ENCODE assay signal across 11 cellular contexts in the genomic region with DNA sequence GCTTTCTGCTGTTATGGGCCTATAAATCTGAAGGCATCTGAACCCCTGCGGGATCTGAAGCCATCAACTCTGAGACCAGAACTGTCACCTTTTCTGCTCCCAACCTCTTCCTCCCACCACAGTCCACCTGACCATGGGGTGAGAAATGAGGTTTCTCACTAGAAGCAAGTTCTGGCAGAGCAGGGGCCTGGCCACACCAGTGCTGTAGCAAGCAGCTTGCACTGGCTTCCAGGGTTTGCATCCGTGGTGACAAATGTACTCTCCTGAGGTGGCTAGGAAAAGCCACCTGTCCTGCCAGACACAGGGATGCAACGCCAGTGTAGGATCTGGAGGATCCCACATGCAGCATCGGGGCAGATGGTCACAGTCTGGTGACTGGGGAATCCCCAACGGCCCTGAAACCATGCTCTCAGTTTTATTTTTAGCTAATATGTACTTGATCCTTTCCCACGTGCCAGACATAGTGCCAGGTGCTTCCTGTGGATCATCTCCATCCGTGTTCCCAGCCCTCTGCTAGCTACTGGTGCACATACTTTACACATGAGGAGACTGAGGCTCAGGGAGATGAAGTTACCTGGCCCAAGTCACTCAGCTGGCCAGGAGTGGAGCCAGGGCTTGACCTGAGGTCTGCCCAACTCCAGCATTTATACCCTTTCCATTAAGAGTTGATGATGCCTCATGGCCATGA.
A peak's percentile ranks its signal among the peaks of the same experiment; 100 is the strongest.
DNase-seq lines count a peak whose midpoint lies in the region; ATAC-seq and TF ChIP-seq lines count a peak whose summit lies in the region.
"Had no signal": no experiment of that assay in that cellular context is flagged by ENCODE, and none has a peak within 500 bp of the region (broad histone marks: within the 10 kb centered on the region; RNA-seq: fewer than 3 reads in every experiment).

No MANE protein-coding gene starts in this region.

- ATAC-seq in GM18511 (IDR thresholded peaks at IDR 0.05; ENCODE audit: unreplicated experiment) (peak; percentile 62), GM21447 (IDR thresholded peaks at IDR 0.05; ENCODE audit: unreplicated experiment) (peak; percentile 53), HG03442 (IDR thresholded peaks at IDR 0.05; ENCODE audit: unreplicated experiment) (peak; percentile 51)
- ATAC-seq: PC-3 had no signal

- no peak for TF ChIP-seq CTCF in uterus (IDR thresholded peaks at IDR 0.05)
- no peak for TF ChIP-seq CTCF in mesothelial cell of epicardium (IDR thresholded peaks at IDR 0.05; ENCODE audit: unreplicated experiment)

- no peaks in the 10 kb centered on the region for H3K9me3 ChIP-seq in uterus

- H3K4me3 Mint-ChIP-seq in mesothelial cell of epicardium: no peak overlapping the region

- peaks cover 15% of the 10 kb centered on the region for H3K4me1 Mint-ChIP-seq in mesothelial cell of epicardium

- DNase-seq in glomerular visceral epithelial cell (ENCODE audit: extremely low spot score) (peak; percentile 71), putamen (ENCODE audit: low spot score) (no peak), uterus (no peak), mesothelial cell of epicardium (ENCODE audit: low spot score in 2 of 2, unreplicated experiment in 2 of 2) (no peak), NCI-H510A (lab: John Stamatoyannopoulos, UW) (no peak)
- DNase-seq: activated naive CD4-positive, alpha-beta T cell treated with anti-CD3 and anti-CD28 coated beads, Interleukin-2, amount 50 U/mL, for 16 hours; PC-3 had no signal

- no peaks in the 10 kb centered on the region for H3K4me1 ChIP-seq in uterus

- no peaks in the 10 kb centered on the region for H3K36me3 ChIP-seq in uterus

- no peak overlapping the region for H3K27ac Mint-ChIP-seq in mesothelial cell of epicardium

- intact Hi-C loops in uterus (cut with DNase I; ENCODE audit: low total_unique reads): no loop called here

- no peaks in the 10 kb centered on the region for H3K9me3 Mint-ChIP-seq in mesothelial cell of epicardium

- H3K27me3 Mint-ChIP-seq in mesothelial cell of epicardium (ENCODE audit: low read depth): no peaks in the 10 kb centered on the region

- no peak overlapping the region for H3K4me3 ChIP-seq in uterus
- H3K4me3 ChIP-seq: skin epidermis had no signal

- no peak overlapping the region for H3K27ac ChIP-seq in uterus
- H3K27ac ChIP-seq: skin epidermis had no signal

- no peaks in the 10 kb centered on the region for H3K27me3 ChIP-seq in uterus

- no peaks in the 10 kb centered on the region for H3K36me3 Mint-ChIP-seq in mesothelial cell of epicardium

- TF ChIP-seq POLR2A in uterus (IDR thresholded peaks at IDR 0.05): no peak
